Comparison of ENCODE assay signal across 10 cellular contexts in the genomic region with DNA sequence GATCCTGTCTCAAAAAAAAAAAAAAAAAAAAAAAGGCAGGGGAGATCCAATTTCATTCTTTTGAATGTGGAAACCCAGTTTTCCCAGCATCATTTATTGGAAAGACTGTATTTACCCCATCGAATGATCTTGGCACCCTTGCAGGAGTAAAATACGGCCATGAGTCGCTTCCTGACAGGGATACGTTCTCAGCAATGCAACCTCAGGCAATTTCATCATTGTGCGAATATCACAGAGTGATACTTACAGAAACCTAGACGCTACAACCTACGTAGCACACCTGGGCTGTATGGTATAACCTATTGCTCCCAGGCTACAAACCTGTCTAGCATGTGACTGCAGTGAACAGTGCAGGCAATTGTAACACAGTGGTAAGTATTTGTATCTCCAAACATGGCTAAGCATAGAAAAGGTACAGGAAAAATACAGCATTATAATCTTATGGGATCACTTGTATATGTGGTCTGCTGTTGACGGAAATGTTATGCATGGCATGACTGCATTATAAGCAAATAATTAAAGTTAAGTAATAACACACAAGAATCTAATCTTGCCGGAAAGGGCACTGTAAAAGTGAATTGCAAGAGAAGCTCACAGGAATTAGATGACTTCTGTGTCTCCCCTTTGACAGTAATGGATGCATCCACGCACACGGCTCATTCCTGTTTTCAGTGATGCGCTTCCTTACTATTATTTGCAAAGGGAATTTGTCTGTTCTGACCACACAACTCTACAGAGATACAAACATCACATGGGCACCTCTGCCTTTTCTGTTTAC. TPM values are rescaled to one million over a fixed set of nuclear protein-coding genes. Genes with fewer than 3 reads are reported as not detected.
DNase-seq lines count a peak whose midpoint lies in the region; ATAC-seq, FAIRE-seq and TF ChIP-seq lines count a peak whose summit lies in the region.
"Had no signal": no experiment of that assay in that cellular context is flagged by ENCODE, and none has a peak within 500 bp of the region (broad histone marks: within the 10 kb centered on the region; RNA-seq: fewer than 3 reads in every experiment).

No MANE protein-coding gene starts in this region.

- H3K4me1 ChIP-seq in A549, result peaks cover 28% of the 10 kb centered on the region
- peaks cover 15 to 34% of the 10 kb centered on the region in 2 donors for H3K4me1 ChIP-seq in ascending aorta
- H3K4me1 ChIP-seq in mucosa of rectum (ENCODE audit: control insufficient read depth in 2 of 2, insufficient read depth in 2 of 2, low read length in 2 of 2), result peaks cover 26 to 27% of the 10 kb centered on the region in 2 donors

- CTCF ChIA-PET in A549 (lab: Yijun Ruan, JAX), result interaction anchor here (1.3 kb wide), 1 partner anchor 39 kb away, joined by 4 read pairs; no protein-coding TSS in a partner anchor

- DNase-seq in A549 (ENCODE audit: low read depth in 1 of 2, low spot score in 1 of 2) (no peak), HCEC 1CT (peak; percentile 51), ascending aorta (ENCODE audit: low spot score in 2 of 2) (no peak), DMS79 treated with DMSO at 0.1 percent for 48 hours (lab: John Stamatoyannopoulos, UW) (no peak), NOMO-1 treated with dmso at 0.1 percent for 144 hours (lab: John Stamatoyannopoulos, UW; ENCODE audit: unreplicated experiment) (no peak)
- DNase-seq: NCI-H1436 treated with DMSO at 0.1 percent for 48 hours had no signal

- no peak for FAIRE-seq in A549 (lab: Jason Lieb, UNC)

- H3K9ac ChIP-seq in mucosa of rectum (ENCODE audit: low read depth in 1 of 2, low read length in 2 of 2), result peak overlapping the region; percentile 17 to 63

- 85% methylated on average over 12 of the region's 12 CpGs for WGBS in A549 (ENCODE audit: missing lambda C conversion rate)

- TF ChIP-seq POLR2A in A549 (IDR thresholded peaks at IDR 0.05; ENCODE audit: low read length), result no peak

- no peak for TF ChIP-seq RAD21 in A549 (conservative IDR thresholded peaks at IDR 0.05 in 1 of 2, IDR thresholded peaks at IDR 0.05 in 1 of 2)

- no peaks in the 10 kb centered on the region for H3K9me3 ChIP-seq in A549
- H3K9me3 ChIP-seq in ascending aorta, result no peaks in the 10 kb centered on the region
- no peaks in the 10 kb centered on the region for H3K9me3 ChIP-seq in mucosa of rectum (ENCODE audit: control insufficient read depth in 2 of 2, low read length in 2 of 2)

- POLR2A ChIA-PET in A549 (lab: Yijun Ruan, JAX), result no interaction called here

- intact Hi-C loops in ascending aorta (cut with DNase I), result no loop called here

- no peak overlapping the region for H3K4me3 ChIP-seq in A549
- no peak overlapping the region for H3K4me3 ChIP-seq in ascending aorta
- H3K4me3 ChIP-seq in mucosa of rectum (ENCODE audit: low read length in 2 of 2), result no peak overlapping the region

- H3K27me3 ChIP-seq in ascending aorta (no peaks in the 10 kb centered on the region), mucosa of rectum (ENCODE audit: control insufficient read depth in 2 of 2, insufficient read depth in 2 of 2, low read length in 2 of 2) (no peaks in the 10 kb centered on the region)

- H3K4me2 ChIP-seq in A549, result peak overlapping the region; percentile 86; the same call in 2 of the 3 replicates

- ATAC-seq in A549 (no peak), GM21723 (IDR thresholded peaks at IDR 0.05; ENCODE audit: unreplicated experiment) (no peak), HG02970 (IDR thresholded peaks at IDR 0.05; ENCODE audit: low FRiP score, unreplicated experiment) (no peak)

- peak overlapping the region in 1 of 2 experiments; percentile 85; a peak in 2 of 6 replicates for H3K27ac ChIP-seq in A549
- peak overlapping the region; percentile 87 to 88 for H3K27ac ChIP-seq in ascending aorta
- H3K27ac ChIP-seq in mucosa of rectum (ENCODE audit: low read depth in 2 of 2, low read length in 2 of 2), result peak overlapping the region; percentile 88 to 92

- no peak for TF ChIP-seq EP300 in A549 (IDR thresholded peaks at IDR 0.05)

- H3K36me3 ChIP-seq in ascending aorta, result no peaks in the 10 kb centered on the region
- H3K36me3 ChIP-seq in mucosa of rectum (ENCODE audit: control insufficient read depth in 2 of 2, insufficient read depth in 2 of 2, low read length in 2 of 2), result no peaks in the 10 kb centered on the region

- no peak for TF ChIP-seq CTCF in A549 (IDR thresholded peaks at IDR 0.05)
- TF ChIP-seq CTCF in ascending aorta (IDR thresholded peaks at IDR 0.05), result no peak

TF ChIP-seq in A549, 52 proteins besides CTCF, POLR2A, EP300 and RAD21:
- no peak for TF ChIP-seq MYC (IDR thresholded peaks at IDR 0.05; ENCODE audit: borderline replicate concordance, low read length)
- no peak for TF ChIP-seq RARB (CRISPR knock-in tag; IDR thresholded peaks at IDR 0.05)
- no peak for TF ChIP-seq HOXB13 (CRISPR knock-in tag; IDR thresholded peaks at IDR 0.05; ENCODE audit: low read depth)
- TF ChIP-seq ZFP36 (IDR thresholded peaks at IDR 0.05; ENCODE audit: borderline replicate concordance, partially characterized antibody), result no peak
- TF ChIP-seq, protein P1, sequence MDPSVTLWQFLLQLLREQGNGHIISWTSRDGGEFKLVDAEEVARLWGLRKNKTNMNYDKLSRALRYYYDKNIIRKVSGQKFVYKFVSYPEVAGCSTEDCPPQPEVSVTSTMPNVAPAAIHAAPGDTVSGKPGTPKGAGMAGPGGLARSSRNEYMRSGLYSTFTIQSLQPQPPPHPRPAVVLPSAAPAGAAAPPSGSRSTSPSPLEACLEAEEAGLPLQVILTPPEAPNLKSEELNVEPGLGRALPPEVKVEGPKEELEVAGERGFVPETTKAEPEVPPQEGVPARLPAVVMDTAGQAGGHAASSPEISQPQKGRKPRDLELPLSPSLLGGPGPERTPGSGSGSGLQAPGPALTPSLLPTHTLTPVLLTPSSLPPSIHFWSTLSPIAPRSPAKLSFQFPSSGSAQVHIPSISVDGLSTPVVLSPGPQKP (IDR thresholded peaks at IDR 0.05; ENCODE audit: low read depth, low read length), result no peak
- no peak for TF ChIP-seq MAX (IDR thresholded peaks at IDR 0.05)
- no peak for TF ChIP-seq BHLHE40 (IDR thresholded peaks at IDR 0.05; ENCODE audit: low read depth, low read length)
- TF ChIP-seq KDM1A (IDR thresholded peaks at IDR 0.05; ENCODE audit: low read depth), result no peak
- no peak for TF ChIP-seq FOSB (CRISPR knock-in tag; IDR thresholded peaks at IDR 0.05)
- TF ChIP-seq, protein P2, sequence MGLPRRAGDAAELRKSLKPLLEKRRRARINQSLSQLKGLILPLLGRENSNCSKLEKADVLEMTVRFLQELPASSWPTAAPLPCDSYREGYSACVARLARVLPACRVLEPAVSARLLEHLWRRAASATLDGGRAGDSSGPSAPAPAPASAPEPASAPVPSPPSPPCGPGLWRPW (IDR thresholded peaks at IDR 0.05), result no peak
- TF ChIP-seq CEBPB (IDR thresholded peaks at IDR 0.05), result no peak
- TF ChIP-seq SMC3 (IDR thresholded peaks at IDR 0.05), result no peak
- no peak for TF ChIP-seq PBX3 (IDR thresholded peaks at IDR 0.05)
- no peak for TF ChIP-seq CBX8 (IDR thresholded peaks at IDR 0.05)
- no peak for TF ChIP-seq NPAS2 (CRISPR knock-in tag; IDR thresholded peaks at IDR 0.05; ENCODE audit: borderline replicate concordance)
- no peak for TF ChIP-seq CHD2 (IDR thresholded peaks at IDR 0.05; ENCODE audit: low read length, partially characterized antibody)
- no peak for TF ChIP-seq JUNB (IDR thresholded peaks at IDR 0.05)

RNA-seq across cellular contexts. Expression of gene RFX2, which starts 24.0 kb away (rescaled TPM):
- 3.9 and 4.0 TPM in 2 replicates for polyA plus RNA-seq in A549 (2011; rRNA removed)
- 6.9 and 8.4 TPM in 2 replicates for polyA plus RNA-seq in A549 (2012; cell fraction: cytosol; rRNA removed)
- polyA plus RNA-seq in A549 (2012; cell fraction: nucleus; rRNA removed), result 14.7 and 16.9 TPM in 2 replicates
- polyA plus RNA-seq in A549 (2017; fragmentation: RNase III; extraction: RNeasy Plus Mini Kit Qiagen cat#74134 plus additional on column Dnase treatment), result 3.7 to 4.9 TPM (median 4.3 TPM) in 3 replicates
- 9.3 and 14.3 TPM in 2 replicates for polyA minus RNA-seq in A549 (2011; rRNA and poly(A)+ RNA removed)
- total RNA-seq in ascending aorta, result 107 TPM

RNA-seq across cellular contexts. Expression of gene ACSBG2, which starts 49.2 kb away (rescaled TPM):
- polyA plus RNA-seq in A549 (2011; rRNA removed) (not detected in 2 replicates), A549 (2017; fragmentation: RNase III; extraction: RNeasy Plus Mini Kit Qiagen cat#74134 plus additional on column Dnase treatment) (not detected in 3 replicates)
- polyA plus RNA-seq in A549 (2012; cell fraction: cytosol; rRNA removed), result not detected in 2 replicates
- polyA plus RNA-seq in A549 (2012; cell fraction: nucleus; rRNA removed), result not detected in 2 replicates
- polyA minus RNA-seq in A549 (2011; rRNA and poly(A)+ RNA removed), result not detected in 2 replicates
- not detected for total RNA-seq in ascending aorta
- total RNA-seq: osteocyte had no signal
